1 cellular context compared by ENCODE assay signal in the genomic region with DNA sequence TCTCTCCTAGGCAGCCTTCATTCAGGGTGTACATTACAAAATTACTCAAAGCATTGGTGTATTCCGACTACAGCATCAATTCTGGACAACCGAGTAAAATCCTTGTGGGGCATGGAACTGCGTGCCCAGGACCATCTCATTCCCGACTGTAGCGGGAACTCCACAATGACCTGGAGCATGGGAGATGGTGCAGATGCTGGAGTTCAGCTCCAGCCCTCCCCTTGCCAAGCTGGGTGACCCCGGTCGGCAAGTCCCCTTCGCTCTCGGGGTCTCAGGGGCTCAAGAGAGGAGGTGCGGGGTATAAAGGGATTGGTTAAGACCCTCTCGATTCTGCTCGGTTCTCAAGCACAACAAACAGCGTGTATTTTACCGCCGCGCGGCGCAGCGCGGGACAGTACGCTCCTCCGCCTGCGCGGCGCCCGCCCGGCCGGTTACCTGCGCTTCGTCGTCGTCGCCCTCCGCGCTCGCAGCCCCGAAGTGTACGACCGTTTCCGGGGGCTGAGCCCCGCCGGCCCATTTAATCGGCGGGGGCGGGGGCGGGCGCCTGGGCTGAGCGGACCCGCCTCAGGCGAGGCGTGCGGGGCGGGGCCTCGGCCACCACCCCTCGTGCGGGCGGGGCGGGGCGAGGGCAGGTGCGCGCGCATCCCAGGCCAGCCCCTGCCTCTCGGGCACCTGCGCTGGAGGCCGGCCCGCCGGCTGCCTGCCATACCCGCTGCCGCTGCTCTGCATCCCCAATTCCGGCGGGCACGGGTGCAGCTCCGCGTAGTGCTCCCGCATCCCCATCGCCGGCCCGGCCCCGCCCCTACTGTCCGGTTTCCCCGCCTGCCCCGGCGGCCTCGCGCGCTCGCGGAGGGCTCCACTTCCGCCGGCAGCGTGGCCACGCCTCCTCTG.
TF ChIP-seq lines count a peak whose summit lies in the region.

A gene (minus strand): TSS at position 493 of the 891 bp plus-strand sequence. CDS start 691 bp downstream, outside the sequence.

TF ChIP-seq in HEK293, 187 proteins besides CTCF, POLR2A, EP300 and RAD21 (continued from another document):
- TF ChIP-seq SALL2 (tag by site-specific recombination; IDR thresholded peaks at IDR 0.05; ENCODE audit: borderline replicate concordance), result no peak
